In genomic region chr7:158765020-158765419, GRCh38 we compare ENCODE assay signal across 18 cellular contexts.
"Had no signal": no experiment of that assay in that cellular context is flagged by ENCODE, and none has a peak within 500 bp of the region (broad histone marks: within the 10 kb centered on the region; RNA-seq: fewer than 3 reads in every experiment).

No MANE protein-coding gene starts in this region.

- H3K9me3 Mint-ChIP-seq: activated B cell treated with CpG ODN at 0.5 μM for 24 hours; memory B cell; stimulated activated naive B cell treated with anti-CD40 and anti-IgM and Interleukin-4, amounts not matched to agents 10 μg/mL and 1 μg/mL and 100 μg/mL, for 72 hours; T-helper 2 cell treated with Interferon-gamma antibody and Interleukin-4, amounts not matched to agents 5 μg/mL and 100 μg/mL, for 36 hours had no signal

- H3K4me3 ChIP-seq: dorsolateral prefrontal cortex, hepatocyte, left lung, mucosa of descending colon, pancreas, SJCRH30, thyroid gland had no signal

- DNase-seq: activated B cell treated with CpG ODN at 0.5 μM for 24 hours; activated CD4-positive, alpha-beta T cell treated with anti-CD3 and anti-CD28 coated beads, Interleukin-2, amount 50 U/mL, for 48 hours; activated CD8-positive, alpha-beta memory T cell treated with anti-CD3 and anti-CD28 coated beads, Interleukin-2, amount 50 U/mL, for 4 hours; dorsolateral prefrontal cortex; left lung; mucosa of descending colon; naive thymus-derived CD4-positive, alpha-beta T cell; pancreas; SJCRH30; stimulated activated CD4-positive, alpha-beta T cell treated with anti-CD3 and anti-CD28 coated beads, Interleukin-2, amount 100 ng/mL, for 48 hours; stimulated activated naive B cell treated with anti-CD40 and anti-IgM and Interleukin-4, amounts not matched to agents 10 μg/mL and 1 μg/mL and 100 μg/mL, for 72 hours; thyroid gland had no signal

- FAIRE-seq: endometrium, keratinocyte, pancreas, urothelium cell line had no signal

- H3K27me3 ChIP-seq: dorsolateral prefrontal cortex, hepatocyte, left lung, pancreas, SJCRH30, thyroid gland had no signal

- H3K4me3 Mint-ChIP-seq: activated B cell treated with CpG ODN at 0.5 μM for 24 hours; memory B cell; naive thymus-derived CD4-positive, alpha-beta T cell; stimulated activated naive B cell treated with anti-CD40 and anti-IgM and Interleukin-4, amounts not matched to agents 10 μg/mL and 1 μg/mL and 100 μg/mL, for 72 hours; T-helper 2 cell treated with Interferon-gamma antibody and Interleukin-4, amounts not matched to agents 5 μg/mL and 100 μg/mL, for 36 hours had no signal

- ATAC-seq: left lung; mucosa of descending colon; naive thymus-derived CD4-positive, alpha-beta T cell; pancreas; stimulated activated naive B cell treated with anti-CD40 and anti-IgM and Interleukin-4, amounts not matched to agents 10 μg/mL and 1 μg/mL and 100 μg/mL, for 72 hours had no signal

- H3K27ac Mint-ChIP-seq: activated B cell treated with CpG ODN at 0.5 μM for 24 hours; memory B cell; stimulated activated naive B cell treated with anti-CD40 and anti-IgM and Interleukin-4, amounts not matched to agents 10 μg/mL and 1 μg/mL and 100 μg/mL, for 72 hours; T-helper 2 cell treated with Interferon-gamma antibody and Interleukin-4, amounts not matched to agents 5 μg/mL and 100 μg/mL, for 36 hours had no signal

- H3K9me3 ChIP-seq: left lung, mucosa of descending colon, pancreas, SJCRH30, thyroid gland had no signal

- H3K27me3 Mint-ChIP-seq: activated B cell treated with CpG ODN at 0.5 μM for 24 hours; memory B cell; naive thymus-derived CD4-positive, alpha-beta T cell; stimulated activated naive B cell treated with anti-CD40 and anti-IgM and Interleukin-4, amounts not matched to agents 10 μg/mL and 1 μg/mL and 100 μg/mL, for 72 hours had no signal

- H3K27ac ChIP-seq: dorsolateral prefrontal cortex, hepatocyte, left lung, pancreas, SJCRH30 had no signal

- H3K4me1 ChIP-seq: left lung, pancreas, SJCRH30 had no signal

- H3K4me1 Mint-ChIP-seq: activated B cell treated with CpG ODN at 0.5 μM for 24 hours, memory B cell had no signal
